Comparison of ENCODE assay signal across 1 cellular context in genomic region chr16:20300312-20301097, GRCh38.
TF ChIP-seq lines count a peak whose summit lies in the region.

No MANE protein-coding gene starts in this region.

TF ChIP-seq in GM23338, 12 proteins besides CTCF, POLR2A, EP300 and RAD21:
- TF ChIP-seq REST (IDR thresholded peaks at IDR 0.05; ENCODE audit: unreplicated experiment) (no peak), EZH2phosphoT487 (IDR thresholded peaks at IDR 0.05; ENCODE audit: unreplicated experiment) (no peak), POLR2AphosphoS5 (IDR thresholded peaks at IDR 0.05; ENCODE audit: low read depth) (no peak), CREB1 (CRISPR knock-in tag; IDR thresholded peaks at IDR 0.05; ENCODE audit: low read depth) (no peak), ETS1 (IDR thresholded peaks at IDR 0.05) (no peak), STAT1 (IDR thresholded peaks at IDR 0.05; ENCODE audit: unreplicated experiment) (no peak), EZH2 (IDR thresholded peaks at IDR 0.05; ENCODE audit: low read depth, unreplicated experiment) (no peak), ZNF114 (CRISPR knock-in tag; IDR thresholded peaks at IDR 0.05) (no peak), ZNF462 (CRISPR knock-in tag; IDR thresholded peaks at IDR 0.05) (no peak), JUNB (IDR thresholded peaks at IDR 0.05; ENCODE audit: unreplicated experiment) (no peak), NANOG (IDR thresholded peaks at IDR 0.05; ENCODE audit: borderline replicate concordance) (no peak), ZNF331 (CRISPR knock-in tag; IDR thresholded peaks at IDR 0.05; ENCODE audit: low read depth) (no peak)
